1 cellular context compared by ENCODE assay signal in genomic region chr18:12121175-12122095, GRCh38.
TF ChIP-seq lines count a peak whose summit lies in the region.

No MANE protein-coding gene starts in this region.

TF ChIP-seq in liver, 16 proteins besides CTCF, POLR2A, EP300 and RAD21 (continued from another document):
- TF ChIP-seq ZBTB33 (IDR thresholded peaks at IDR 0.05) (no peak), SP1 (IDR thresholded peaks at IDR 0.05) (no peak), HNF4G (IDR thresholded peaks at IDR 0.05) (no peak)
